1 cellular context compared by ENCODE assay signal in the genomic region with DNA sequence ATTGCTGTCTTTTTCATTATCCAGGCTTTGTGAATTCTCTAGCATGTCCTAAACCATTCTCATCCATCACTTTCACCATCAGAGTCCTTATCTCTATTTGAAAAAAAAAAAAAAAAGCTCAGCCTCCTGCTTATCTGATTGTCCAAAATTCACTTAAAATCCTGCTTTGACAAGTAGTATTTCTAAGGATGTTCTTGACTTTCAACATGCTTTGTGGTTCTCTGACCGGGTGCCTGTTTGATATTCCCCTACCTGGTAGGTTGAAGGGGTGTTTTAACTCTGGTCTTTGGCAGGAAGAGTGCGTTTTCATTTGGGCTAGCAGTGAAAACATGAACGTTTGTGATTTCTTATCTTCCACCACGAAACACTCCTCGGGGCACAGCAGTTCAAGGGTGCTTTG.
A peak's percentile ranks its signal among the peaks of the same experiment; 100 is the strongest.
TF ChIP-seq lines count a peak whose summit lies in the region.

No MANE protein-coding gene starts in this region.

TF ChIP-seq in K562, 482 proteins besides CTCF, POLR2A, EP300 and RAD21 (continued from another document):
- no peak for TF ChIP-seq ZC3H4 (CRISPR knock-in tag; IDR thresholded peaks at IDR 0.05; ENCODE audit: borderline replicate concordance)
- no peak for TF ChIP-seq ZNF445 (CRISPR knock-in tag; IDR thresholded peaks at IDR 0.05; ENCODE audit: low read depth)
- TF ChIP-seq RCOR1 (IDR thresholded peaks at IDR 0.05; ENCODE audit: borderline replicate concordance in 1 of 2, low read depth in 2 of 2, low read length in 2 of 2): peak in 1 of 2 experiments; percentile 26; a peak in 1 of 4 replicates
- no peak for TF ChIP-seq ELK3 (CRISPR knock-in tag; IDR thresholded peaks at IDR 0.05)
- TF ChIP-seq MLX (CRISPR knock-in tag; conservative IDR thresholded peaks at IDR 0.05): no peak
- peak; percentile 80; the same call in 1 of the 2 replicates for TF ChIP-seq CTBP1 (IDR thresholded peaks at IDR 0.05; ENCODE audit: borderline replicate concordance)
- TF ChIP-seq, protein P1, sequence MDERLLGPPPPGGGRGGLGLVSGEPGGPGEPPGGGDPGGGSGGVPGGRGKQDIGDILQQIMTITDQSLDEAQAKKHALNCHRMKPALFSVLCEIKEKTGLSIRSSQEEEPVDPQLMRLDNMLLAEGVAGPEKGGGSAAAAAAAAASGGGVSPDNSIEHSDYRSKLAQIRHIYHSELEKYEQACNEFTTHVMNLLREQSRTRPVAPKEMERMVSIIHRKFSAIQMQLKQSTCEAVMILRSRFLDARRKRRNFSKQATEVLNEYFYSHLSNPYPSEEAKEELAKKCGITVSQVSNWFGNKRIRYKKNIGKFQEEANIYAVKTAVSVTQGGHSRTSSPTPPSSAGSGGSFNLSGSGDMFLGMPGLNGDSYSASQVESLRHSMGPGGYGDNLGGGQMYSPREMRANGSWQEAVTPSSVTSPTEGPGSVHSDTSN (CRISPR knock-in tag; IDR thresholded peaks at IDR 0.05; ENCODE audit: low read depth): no peak
- TF ChIP-seq, protein P1 (tag; conservative IDR thresholded peaks at IDR 0.05; ENCODE audit: low read depth): peak; percentile 79
- no peak for TF ChIP-seq LEF1 (IDR thresholded peaks at IDR 0.05)
- TF ChIP-seq PHF20 (IDR thresholded peaks at IDR 0.05; ENCODE audit: partially characterized antibody): peak; percentile 20
- no peak for TF ChIP-seq MIER1 (IDR thresholded peaks at IDR 0.05; ENCODE audit: low read depth)
- TF ChIP-seq ZNF699 (CRISPR knock-in tag; IDR thresholded peaks at IDR 0.05; ENCODE audit: insufficient replicate concordance): no peak
- TF ChIP-seq, protein P2, sequence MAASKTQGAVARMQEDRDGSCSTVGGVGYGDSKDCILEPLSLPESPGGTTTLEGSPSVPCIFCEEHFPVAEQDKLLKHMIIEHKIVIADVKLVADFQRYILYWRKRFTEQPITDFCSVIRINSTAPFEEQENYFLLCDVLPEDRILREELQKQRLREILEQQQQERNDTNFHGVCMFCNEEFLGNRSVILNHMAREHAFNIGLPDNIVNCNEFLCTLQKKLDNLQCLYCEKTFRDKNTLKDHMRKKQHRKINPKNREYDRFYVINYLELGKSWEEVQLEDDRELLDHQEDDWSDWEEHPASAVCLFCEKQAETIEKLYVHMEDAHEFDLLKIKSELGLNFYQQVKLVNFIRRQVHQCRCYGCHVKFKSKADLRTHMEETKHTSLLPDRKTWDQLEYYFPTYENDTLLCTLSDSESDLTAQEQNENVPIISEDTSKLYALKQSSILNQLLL (CRISPR knock-in tag; IDR thresholded peaks at IDR 0.05; ENCODE audit: borderline replicate concordance): no peak
- no peak for TF ChIP-seq SRF (CRISPR knock-in tag; IDR thresholded peaks at IDR 0.05)
- TF ChIP-seq ATF1 (CRISPR knock-in tag; IDR thresholded peaks at IDR 0.05): no peak
- TF ChIP-seq ATF1 (tag; IDR thresholded peaks at IDR 0.05): no peak
- TF ChIP-seq FOS (IDR thresholded peaks at IDR 0.05; ENCODE audit: extremely low read depth, insufficient read length): no peak
- TF ChIP-seq, protein P3, sequence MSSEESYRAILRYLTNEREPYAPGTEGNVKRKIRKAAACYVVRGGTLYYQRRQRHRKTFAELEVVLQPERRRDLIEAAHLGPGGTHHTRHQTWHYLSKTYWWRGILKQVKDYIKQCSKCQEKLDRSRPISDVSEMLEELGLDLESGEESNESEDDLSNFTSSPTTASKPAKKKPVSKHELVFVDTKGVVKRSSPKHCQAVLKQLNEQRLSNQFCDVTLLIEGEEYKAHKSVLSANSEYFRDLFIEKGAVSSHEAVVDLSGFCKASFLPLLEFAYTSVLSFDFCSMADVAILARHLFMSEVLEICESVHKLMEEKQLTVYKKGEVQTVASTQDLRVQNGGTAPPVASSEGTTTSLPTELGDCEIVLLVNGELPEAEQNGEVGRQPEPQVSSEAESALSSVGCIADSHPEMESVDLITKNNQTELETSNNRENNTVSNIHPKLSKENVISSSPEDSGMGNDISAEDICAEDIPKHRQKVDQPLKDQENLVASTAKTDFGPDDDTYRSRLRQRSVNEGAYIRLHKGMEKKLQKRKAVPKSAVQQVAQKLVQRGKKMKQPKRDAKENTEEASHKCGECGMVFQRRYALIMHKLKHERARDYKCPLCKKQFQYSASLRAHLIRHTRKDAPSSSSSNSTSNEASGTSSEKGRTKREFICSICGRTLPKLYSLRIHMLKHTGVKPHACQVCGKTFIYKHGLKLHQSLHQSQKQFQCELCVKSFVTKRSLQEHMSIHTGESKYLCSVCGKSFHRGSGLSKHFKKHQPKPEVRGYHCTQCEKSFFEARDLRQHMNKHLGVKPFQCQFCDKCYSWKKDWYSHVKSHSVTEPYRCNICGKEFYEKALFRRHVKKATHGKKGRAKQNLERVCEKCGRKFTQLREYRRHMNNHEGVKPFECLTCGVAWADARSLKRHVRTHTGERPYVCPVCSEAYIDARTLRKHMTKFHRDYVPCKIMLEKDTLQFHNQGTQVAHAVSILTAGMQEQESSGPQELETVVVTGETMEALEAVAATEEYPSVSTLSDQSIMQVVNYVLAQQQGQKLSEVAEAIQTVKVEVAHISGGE (CRISPR knock-in tag; IDR thresholded peaks at IDR 0.05): no peak
- no peak for TF ChIP-seq ZNF707 (CRISPR knock-in tag; conservative IDR thresholded peaks at IDR 0.05)
- no peak for TF ChIP-seq ZZZ3 (IDR thresholded peaks at IDR 0.05)
- TF ChIP-seq XRCC5 (IDR thresholded peaks at IDR 0.05; ENCODE audit: low read depth, low read length): no peak
- TF ChIP-seq FOXJ2 (tag; IDR thresholded peaks at IDR 0.05): peak; percentile 64; the same call in 1 of the 2 replicates
- no peak for TF ChIP-seq ARID4B (CRISPR knock-in tag; IDR thresholded peaks at IDR 0.05)
- no peak for TF ChIP-seq CBX5 (IDR thresholded peaks at IDR 0.05; ENCODE audit: borderline replicate concordance, low read depth)
- no peak for TF ChIP-seq ZC3H8 (IDR thresholded peaks at IDR 0.05)
- no peak for TF ChIP-seq KAT7 (CRISPR knock-in tag; IDR thresholded peaks at IDR 0.05; ENCODE audit: borderline replicate concordance)
- TF ChIP-seq ZBTB17 (CRISPR knock-in tag; IDR thresholded peaks at IDR 0.05): no peak
- no peak for TF ChIP-seq GTF3C2 (IDR thresholded peaks at IDR 0.05; ENCODE audit: borderline replicate concordance, extremely low read depth, insufficient read length)
- TF ChIP-seq SAFB (IDR thresholded peaks at IDR 0.05; ENCODE audit: borderline replicate concordance, low read depth, low read length): no peak
- TF ChIP-seq ARID1B (IDR thresholded peaks at IDR 0.05): peak; percentile 63
- TF ChIP-seq ZBTB34 (CRISPR knock-in tag; IDR thresholded peaks at IDR 0.05): no peak
- no peak for TF ChIP-seq DMBX1 (CRISPR knock-in tag; IDR thresholded peaks at IDR 0.05; ENCODE audit: borderline replicate concordance)
- TF ChIP-seq, protein P4, sequence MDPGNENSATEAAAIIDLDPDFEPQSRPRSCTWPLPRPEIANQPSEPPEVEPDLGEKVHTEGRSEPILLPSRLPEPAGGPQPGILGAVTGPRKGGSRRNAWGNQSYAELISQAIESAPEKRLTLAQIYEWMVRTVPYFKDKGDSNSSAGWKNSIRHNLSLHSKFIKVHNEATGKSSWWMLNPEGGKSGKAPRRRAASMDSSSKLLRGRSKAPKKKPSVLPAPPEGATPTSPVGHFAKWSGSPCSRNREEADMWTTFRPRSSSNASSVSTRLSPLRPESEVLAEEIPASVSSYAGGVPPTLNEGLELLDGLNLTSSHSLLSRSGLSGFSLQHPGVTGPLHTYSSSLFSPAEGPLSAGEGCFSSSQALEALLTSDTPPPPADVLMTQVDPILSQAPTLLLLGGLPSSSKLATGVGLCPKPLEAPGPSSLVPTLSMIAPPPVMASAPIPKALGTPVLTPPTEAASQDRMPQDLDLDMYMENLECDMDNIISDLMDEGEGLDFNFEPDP (CRISPR knock-in tag; IDR thresholded peaks at IDR 0.05): no peak
